8 cellular contexts compared by ENCODE assay signal in the genomic region with DNA sequence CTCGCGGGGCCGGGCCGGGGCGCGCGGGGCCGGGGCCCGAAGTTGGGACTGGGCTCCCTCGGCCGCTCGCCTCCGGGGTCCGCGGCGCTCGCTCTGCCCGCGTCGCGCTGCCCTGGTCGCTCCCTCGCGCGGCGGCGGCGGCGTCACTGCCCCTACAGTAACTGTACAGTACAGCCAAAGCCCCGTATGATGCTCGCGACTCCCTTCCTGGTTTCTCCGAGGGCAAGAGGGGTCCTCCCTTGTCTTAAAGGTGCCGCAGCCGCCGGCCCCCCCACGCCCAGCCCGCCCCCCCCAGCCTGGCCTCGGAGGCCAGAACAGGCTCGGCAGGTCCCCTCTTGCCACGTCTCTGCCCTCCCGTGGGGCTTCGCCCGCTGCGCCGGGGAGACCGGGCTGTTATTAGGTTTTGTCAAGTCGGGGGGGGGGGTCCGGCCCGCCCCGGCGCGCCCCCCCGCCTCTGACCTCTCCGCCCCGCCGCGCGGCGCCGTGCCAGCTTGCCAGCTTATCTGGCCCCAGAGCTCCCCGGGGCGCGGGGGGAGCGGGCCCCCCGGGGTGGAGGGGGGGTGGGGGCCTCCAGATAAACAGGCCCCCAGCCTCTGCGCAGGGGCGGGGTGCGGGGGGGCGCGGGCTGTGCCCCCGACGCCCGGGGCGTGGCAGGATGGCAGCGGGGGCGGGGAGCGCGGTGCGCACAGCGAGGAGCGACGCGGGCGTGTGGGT. TPM values are rescaled to one million over a fixed set of nuclear protein-coding genes. Genes with fewer than 3 reads are reported as not detected.
A peak's percentile ranks its signal among the peaks of the same experiment; 100 is the strongest.
DNase-seq lines count a peak whose midpoint lies in the region; ATAC-seq, FAIRE-seq and TF ChIP-seq lines count a peak whose summit lies in the region.

A gene (minus strand): TSS at position 218 of the 714 bp plus-strand sequence. CDS start 11,667 bp downstream, outside the sequence.

- ATAC-seq in activated CD8-positive, alpha-beta memory T cell treated with anti-CD3 and anti-CD28 coated beads, Interleukin-2, amount 10 ng/mL, durations not matched to agents 7 days and 5 days: peak; percentile 48
- ATAC-seq in memory B cell (ENCODE audit: low read depth) (peak; percentile 35), GM19397 (IDR thresholded peaks at IDR 0.05; ENCODE audit: unreplicated experiment) (no peak)

- H3K9me3 Mint-ChIP-seq in activated CD8-positive, alpha-beta memory T cell treated with anti-CD3 and anti-CD28 coated beads, Interleukin-2, amount 10 ng/mL, durations not matched to agents 7 days and 5 days (ENCODE audit: low read depth): no peaks in the 10 kb centered on the region
- H3K9me3 Mint-ChIP-seq in memory B cell: no peaks in the 10 kb centered on the region

- no peak for TF ChIP-seq RAD21 in H1 (IDR thresholded peaks at IDR 0.05 in 1 of 2, conservative IDR thresholded peaks at IDR 0.05 in 1 of 2; ENCODE audit: low read depth in 2 of 2, low read length in 2 of 2)

- TF ChIP-seq CTCF in HEK293 (tag by site-specific recombination; IDR thresholded peaks at IDR 0.05) (no peak), H1 (IDR thresholded peaks at IDR 0.05; ENCODE audit: control extremely low read depth in 1 of 3, insufficient read depth in 1 of 3, low read depth in 1 of 3, low read length in 3 of 3) (no peak)

- H3K36me3 ChIP-seq in HEK293 (ENCODE audit: control insufficient read depth in 2 of 2, insufficient read depth in 1 of 2, low read length in 2 of 2): peaks cover 0 to 18% of the 10 kb centered on the region in 2 experiments; a peak in 1 of 3 replicates
- H3K36me3 ChIP-seq in H1 (ENCODE audit: control insufficient read depth in 2 of 4, insufficient read depth in 4 of 4, low read length in 3 of 4): no peaks in the 10 kb centered on the region

- TF ChIP-seq EP300 in H1 (IDR thresholded peaks at IDR 0.05; ENCODE audit: borderline replicate concordance in 1 of 2, low read depth in 2 of 2, low read length in 2 of 2): no peak

- H3K4me3 ChIP-seq in HEK293 (ENCODE audit: low read depth, low read length) (peak within 1 kb of the TSS; percentile 70), H1 (ENCODE audit: extremely low read depth in 1 of 4, insufficient read depth in 2 of 4, low read depth in 3 of 4, low read length in 4 of 4) (peak within 1 kb of the TSS; percentile 34 to 93 (median 62))

- FAIRE-seq in H1 (lab: Jason Lieb, UNC): no peak

- no peak within 1 kb of the TSS for H2BK5ac ChIP-seq in H1 (ENCODE audit: low read depth, low read length)

- no peak within 1 kb of the TSS for H4K91ac ChIP-seq in H1 (replicated peaks; ENCODE audit: insufficient read length, low read length)

- no peak for TF ChIP-seq POLR2A in H1 (IDR thresholded peaks at IDR 0.05; ENCODE audit: control extremely low read depth in 1 of 2, low read depth in 2 of 2, low read length in 2 of 2)

- H3K79me1 ChIP-seq in H1 (ENCODE audit: low read depth, low read length): peaks cover 7% of the 10 kb centered on the region

- peaks cover 10 to 24% (median 22%) of the 10 kb centered on the region in 4 experiments for H3K27me3 ChIP-seq in H1 (replicated peaks in 1 of 4; ENCODE audit: control insufficient read depth in 3 of 4, extremely low read depth in 1 of 4, insufficient read depth in 3 of 4, low read length in 3 of 4)

- peak within 1 kb of the TSS; percentile 30 for H3K56ac ChIP-seq in H1 (replicated peaks; ENCODE audit: insufficient read length, low read depth, low read length)

- POLR2A ChIA-PET in HEK293 (lab: Yijun Ruan, JAX): interaction anchor here (0.5 to 1.5 kb wide), 5 partner anchors 10 to 538 kb away, joined by 3 to 4 read pairs (median 4); a partner anchor contains a TSS
- POLR2A ChIA-PET in H1 (lab: Charles Lee; ENCODE audit: partially characterized antibody): interaction anchor here (0.7 to 1.1 kb wide), 3 partner anchors 9 to 84 kb away, joined by 3 to 4 read pairs (median 4); no protein-coding TSS in a partner anchor

- peak within 1 kb of the TSS in 2 of 4 experiments; percentile 22 to 71; a peak in 2 of 7 replicates for H3K9ac ChIP-seq in H1 (replicated peaks in 1 of 4; ENCODE audit: extremely low read depth in 1 of 4, low read depth in 3 of 4, low read length in 3 of 4)

- peak within 1 kb of the TSS; percentile 89 for H3K27ac Mint-ChIP-seq in activated CD8-positive, alpha-beta memory T cell treated with anti-CD3 and anti-CD28 coated beads, Interleukin-2, amount 10 ng/mL, durations not matched to agents 7 days and 5 days
- peak within 1 kb of the TSS; percentile 83 for H3K27ac Mint-ChIP-seq in memory B cell

- H3K4me3 Mint-ChIP-seq in activated CD8-positive, alpha-beta memory T cell treated with anti-CD3 and anti-CD28 coated beads, Interleukin-2, amount 10 ng/mL, durations not matched to agents 7 days and 5 days: peak within 1 kb of the TSS; percentile 79
- H3K4me3 Mint-ChIP-seq in memory B cell: peak within 1 kb of the TSS; percentile 93

- H2BK12ac ChIP-seq in H1 (ENCODE audit: low read depth, low read length): no peak within 1 kb of the TSS

- peak; percentile 78 for DNase-seq in AG20443 (ENCODE audit: low spot score)
- peak; percentile 94 for DNase-seq in NOMO-1 treated with DMSO at 0.1 percent for 48 hours (lab: John Stamatoyannopoulos, UW; ENCODE audit: unreplicated experiment)
- peak; percentile 92 for DNase-seq in activated CD8-positive, alpha-beta memory T cell treated with anti-CD3 and anti-CD28 coated beads, Interleukin-2, amount 10 ng/mL, durations not matched to agents 7 days and 5 days
- no peak for DNase-seq in H1 (ENCODE audit: low read depth in 1 of 2, low spot score in 2 of 2)
- DNase-seq in memory B cell (ENCODE audit: low spot score in 2 of 2): peak; percentile 68 to 71
- DNase-seq in stimulated activated CD8-positive, alpha-beta memory T cell treated with anti-CD3 and anti-CD28 coated beads, Interleukin-12 subunit alpha, Interleukin-12 subunit beta, amount 100 ng/mL, for 4 hours (ENCODE audit: low read depth): peak; percentile 71

- H3K9me3 ChIP-seq in HEK293 (ENCODE audit: control insufficient read depth, insufficient read depth, low read depth, low read length): no peaks in the 10 kb centered on the region
- H3K9me3 ChIP-seq in H1 (ENCODE audit: insufficient read depth in 2 of 2, low read depth in 1 of 2, low read length in 1 of 2): no peaks in the 10 kb centered on the region

- H3K79me2 ChIP-seq in H1 (ENCODE audit: control insufficient read depth in 1 of 2, insufficient read depth in 2 of 2, low read length in 2 of 2): peaks cover 14 to 32% of the 10 kb centered on the region in 2 experiments; a peak in 3 of 4 replicates

- no peak within 1 kb of the TSS for H3K14ac ChIP-seq in H1 (ENCODE audit: insufficient read length)

- H3K4ac ChIP-seq in H1 (replicated peaks; ENCODE audit: insufficient read length, low read depth, low read length): peak within 1 kb of the TSS; percentile 38

- peaks cover 6% of the 10 kb centered on the region; the same call in 1 of the 2 replicates for H3K23me2 ChIP-seq in H1 (ENCODE audit: low read depth, low read length)

- H2AFZ ChIP-seq in H1 (ENCODE audit: low read length): no peak within 1 kb of the TSS

- peaks cover 4% of the 10 kb centered on the region; the same call in 1 of the 2 replicates for H3K4me1 ChIP-seq in HEK293 (ENCODE audit: control insufficient read depth, insufficient read depth, low read length)
- peaks cover 0 to 20% (median 10%) of the 10 kb centered on the region in 4 experiments; a peak in 5 of 7 replicates for H3K4me1 ChIP-seq in H1 (replicated peaks in 1 of 4; ENCODE audit: control insufficient read depth in 3 of 4, insufficient read depth in 4 of 4, low read length in 3 of 4)

- peaks cover 8% of the 10 kb centered on the region for H3K36me3 Mint-ChIP-seq in activated CD8-positive, alpha-beta memory T cell treated with anti-CD3 and anti-CD28 coated beads, Interleukin-2, amount 10 ng/mL, durations not matched to agents 7 days and 5 days
- peaks cover 1% of the 10 kb centered on the region for H3K36me3 Mint-ChIP-seq in memory B cell

- H3K4me1 Mint-ChIP-seq in activated CD8-positive, alpha-beta memory T cell treated with anti-CD3 and anti-CD28 coated beads, Interleukin-2, amount 10 ng/mL, durations not matched to agents 7 days and 5 days: peaks cover 42% of the 10 kb centered on the region
- peaks cover 16% of the 10 kb centered on the region for H3K4me1 Mint-ChIP-seq in memory B cell

- peak within 1 kb of the TSS; percentile 66 to 72 for H3K4me2 ChIP-seq in H1 (ENCODE audit: insufficient read depth in 1 of 2, low read depth in 2 of 2, low read length in 2 of 2)

- no peak within 1 kb of the TSS; the same call in 1 of the 2 replicates for H3K18ac ChIP-seq in H1 (ENCODE audit: extremely low read depth, low read length)

- H2AK5ac ChIP-seq in H1 (ENCODE audit: low read depth, low read length): no peak within 1 kb of the TSS

- CTCF ChIA-PET in HEK293 (lab: Yijun Ruan, JAX): interaction anchor here (1.7 kb wide), 1 partner anchor 73 kb away, joined by 3 read pairs; no protein-coding TSS in a partner anchor
- CTCF ChIA-PET in activated CD8-positive, alpha-beta memory T cell treated with anti-CD3 and anti-CD28 coated beads, Interleukin-2, amount 10 ng/mL, durations not matched to agents 7 days and 5 days (lab: Charles Lee): interaction anchor here (0.8 to 1.1 kb wide), 4 partner anchors 10 to 79 kb away, joined by 3 to 4 read pairs (median 3); no protein-coding TSS in a partner anchor
- CTCF ChIA-PET in H1 (lab: Charles Lee; ENCODE audit: partially characterized antibody): interaction anchor here (1.0 kb wide), 1 partner anchor 10 kb away, joined by 3 read pairs; no protein-coding TSS in a partner anchor

- peaks cover 14 to 19% of the 10 kb centered on the region in 2 experiments for H4K20me1 ChIP-seq in H1 (replicated peaks in 1 of 2; ENCODE audit: control insufficient read depth in 1 of 2, insufficient read depth in 2 of 2, low read length in 2 of 2)

- H2BK20ac ChIP-seq in H1 (ENCODE audit: low read length): no peak within 1 kb of the TSS

- no peaks in the 10 kb centered on the region for H3K27me3 Mint-ChIP-seq in activated CD8-positive, alpha-beta memory T cell treated with anti-CD3 and anti-CD28 coated beads, Interleukin-2, amount 10 ng/mL, durations not matched to agents 7 days and 5 days
- H3K27me3 Mint-ChIP-seq in memory B cell: no peaks in the 10 kb centered on the region

- no peak within 1 kb of the TSS for H2BK120ac ChIP-seq in H1 (replicated peaks; ENCODE audit: low read depth, low read length)

- H4K8ac ChIP-seq in H1 (ENCODE audit: extremely low read depth, insufficient read depth, low read length): peak within 1 kb of the TSS; percentile 86

- H2BK15ac ChIP-seq in H1 (ENCODE audit: low read length): no peak within 1 kb of the TSS

- 7% methylated on average over 3 of the region's 85 CpGs; no CpG with 5 or more reads in 1 of the 2 experiments for WGBS in H1 (ENCODE audit: extremely low coverage in 1 of 2, insufficient coverage in 1 of 2, insufficient read length in 1 of 2, insufficient replicate concordance in 2 of 2, low coverage in 1 of 2, low lambda C conversion rate in 2 of 2, missing lambda C conversion rate in 1 of 2), 2 experiments

- no peak within 1 kb of the TSS for H4K5ac ChIP-seq in H1 (ENCODE audit: insufficient read length, low read depth, low read length)

- H3K23ac ChIP-seq in H1 (ENCODE audit: insufficient read length): no peak within 1 kb of the TSS

- H3K27ac ChIP-seq in HEK293 (ENCODE audit: extremely low read depth, low read depth, low read length) (peak within 1 kb of the TSS; percentile 77; the same call in 1 of the 2 replicates), H1 (ENCODE audit: low read depth, low read length) (no peak within 1 kb of the TSS)

RNA-seq across cellular contexts. Expression of the gene that starts here (rescaled TPM):
- 10 to 100 TPM; 67.4 to 72.6 TPM for total RNA-seq in activated CD8-positive, alpha-beta memory T cell treated with anti-CD3 and anti-CD28 coated beads, Interleukin-2, amount 10 ng/mL, durations not matched to agents 7 days and 5 days
- 16.6 and 17.8 TPM in 2 replicates for total RNA-seq in H1 (2021; fragmentation: NEBNext Ultra II Directional; extraction: Animal tissue kit (Norgen Biotek cat#: 25700))
- 5.6 and 9.1 TPM in 2 replicates for polyA plus RNA-seq in H1 (2011; rRNA removed)
- 5.6 TPM for polyA plus RNA-seq in H1 (2011; cell fraction: cytosol; rRNA removed)
- polyA plus RNA-seq in H1 (2011; cell fraction: nucleus; rRNA removed): 19.7 TPM
- polyA plus RNA-seq in H1 (2012, experiment 1 of 2): 5.4 to 9.5 TPM (median 8.5 TPM) in 4 replicates
- polyA plus RNA-seq in H1 (2012, experiment 2 of 2): 4.5 TPM
- 17.9 TPM for polyA plus RNA-seq in H1 (2013, experiment 1 of 2)
- 15.8 TPM for polyA plus RNA-seq in H1 (2013, experiment 2 of 2)
- 3.1 and 3.5 TPM in 2 replicates for polyA minus RNA-seq in H1 (2011; rRNA and poly(A)+ RNA removed)
- polyA minus RNA-seq in H1 (2011; cell fraction: cytosol; rRNA and poly(A)+ RNA removed): 9.5 TPM
- 14.4 TPM for polyA minus RNA-seq in H1 (2011; cell fraction: nucleus; rRNA and poly(A)+ RNA removed)

Comparison
In these comparisons a context has a peak if more than half of its experiments do, and no peak if none do; other contexts are left out.
1. DNase-seq: peak in AG20443 (single experiment), NOMO-1 treated with DMSO at 0.1 percent for 48 hours (single experiment), activated CD8-positive, alpha-beta memory T cell treated with anti-CD3 and anti-CD28 coated beads, Interleukin-2, amount 10 ng/mL, durations not matched to agents 7 days and 5 days (single experiment), memory B cell (2 of 2) and stimulated activated CD8-positive, alpha-beta memory T cell treated with anti-CD3 and anti-CD28 coated beads, Interleukin-12 subunit alpha, Interleukin-12 subunit beta, amount 100 ng/mL, for 4 hours (single experiment); none in H1 (0 of 2).